In the genomic region with DNA sequence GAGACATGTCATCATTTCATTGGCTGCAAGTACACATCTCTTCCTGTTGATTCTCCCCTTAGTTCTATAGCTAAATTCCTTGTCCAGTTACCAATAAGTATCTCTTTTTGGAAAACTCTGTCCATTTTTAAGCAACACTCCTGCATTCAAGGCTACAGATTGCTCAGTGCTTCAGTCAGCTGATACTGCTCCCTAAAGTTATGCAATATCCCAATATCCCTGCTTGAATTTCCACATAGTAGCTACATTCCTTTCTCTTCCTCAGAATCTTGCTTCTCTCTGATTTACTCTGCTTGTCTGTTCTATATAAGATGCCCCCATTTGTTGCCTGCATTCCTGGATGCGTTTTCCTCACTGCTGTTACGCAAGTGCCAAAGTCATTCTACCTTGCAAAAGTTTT, we compare ENCODE assay signal across 21 cellular contexts.
DNase-seq lines count a peak whose midpoint lies in the region; ATAC-seq and TF ChIP-seq lines count a peak whose summit lies in the region.
"Had no signal": no experiment of that assay in that cellular context is flagged by ENCODE, and none has a peak within 500 bp of the region (broad histone marks: within the 10 kb centered on the region; RNA-seq: fewer than 3 reads in every experiment).

No MANE protein-coding gene starts in this region.

- H3K4me3 Mint-ChIP-seq in activated naive CD8-positive, alpha-beta T cell treated with anti-CD3 and anti-CD28 coated beads, Interleukin-2, amount 50 U/mL, for 24 hours = no peak overlapping the region
- H3K4me3 Mint-ChIP-seq in naive thymus-derived CD4-positive, alpha-beta T cell = no peak overlapping the region
- H3K4me3 Mint-ChIP-seq: activated CD4-positive, alpha-beta T cell treated with anti-CD3 and anti-CD28 coated beads, Interleukin-2, amount 10 ng/mL, durations not matched to agents 7 days and 5 days; activated naive CD8-positive, alpha-beta T cell; effector memory CD8-positive, alpha-beta T cell; neural progenitor cell had no signal

- no peak overlapping the region for H3K4me3 ChIP-seq in AG09309 (ENCODE audit: control insufficient read depth, low read depth, low read length)
- H3K4me3 ChIP-seq in mucosa of descending colon = no peak overlapping the region
- no peak overlapping the region for H3K4me3 ChIP-seq in naive thymus-derived CD4-positive, alpha-beta T cell (ENCODE audit: low read length)
- H3K4me3 ChIP-seq: MG63, neural progenitor cell had no signal

- intact Hi-C loops in mucosa of descending colon (cut with DNase I, micrococcal nuclease) = no loop called here
- intact Hi-C loops in naive thymus-derived CD4-positive, alpha-beta T cell (cut with micrococcal nuclease) = no loop called here

- peaks cover 6% of the 10 kb centered on the region for H3K9me3 Mint-ChIP-seq in activated naive CD8-positive, alpha-beta T cell treated with anti-CD3 and anti-CD28 coated beads, Interleukin-2, amount 50 U/mL, for 24 hours
- peaks cover 5 to 27% (median 12%) of the 10 kb centered on the region in 11 donors for H3K9me3 Mint-ChIP-seq in naive thymus-derived CD4-positive, alpha-beta T cell

- DNase-seq in AG09309 (ENCODE audit: low read depth) (peak; percentile 74), LHCN-M2 (ENCODE audit: low read depth) (peak; percentile 54), fibroblast of peridontal ligament (ENCODE audit: extremely low read depth) (peak; percentile 86), mucosa of descending colon (no peak), NAMALWA (ENCODE audit: low spot score) (no peak)
- DNase-seq in activated naive CD8-positive, alpha-beta T cell treated with anti-CD3 and anti-CD28 coated beads, Interleukin-2, amount 50 U/mL, for 24 hours = no peak
- no peak for DNase-seq in naive thymus-derived CD4-positive, alpha-beta T cell
- no peak for DNase-seq in activated CD4-positive, CD25-positive, alpha-beta regulatory T cell treated with anti-CD3 and anti-CD28 coated beads, Interleukin-2, amount 50 U/mL, for 72 hours
- DNase-seq: activated CD4-positive, alpha-beta T cell treated with anti-CD3 and anti-CD28 coated beads, Interleukin-2, amount 10 ng/mL, durations not matched to agents 7 days and 5 days; BE2C; caudate nucleus; effector memory CD8-positive, alpha-beta T cell; H7; MG63; NCI-H2029; NCI-H526 treated with DMSO at 0.1 percent for 48 hours; SK-N-SH; stimulated activated CD4-positive, alpha-beta T cell treated with anti-CD3 and anti-CD28 coated beads, Interleukin-2, amount 100 ng/mL, for 24 hours; T1000 had no signal

- no peak for TF ChIP-seq CTCF in AG09309 (IDR thresholded peaks at IDR 0.05; ENCODE audit: control insufficient read depth, insufficient read depth, low read depth, low read length, missing control alignments)
- no peak for TF ChIP-seq CTCF in mucosa of descending colon (IDR thresholded peaks at IDR 0.05)

- H3K36me3 Mint-ChIP-seq in activated naive CD8-positive, alpha-beta T cell treated with anti-CD3 and anti-CD28 coated beads, Interleukin-2, amount 50 U/mL, for 24 hours (ENCODE audit: low read depth) = no peaks in the 10 kb centered on the region
- H3K36me3 Mint-ChIP-seq in naive thymus-derived CD4-positive, alpha-beta T cell = peaks cover 0 to 15% (median 5%) of the 10 kb centered on the region in 5 donors

- POLR2A ChIA-PET in naive thymus-derived CD4-positive, alpha-beta T cell (lab: Charles Lee) = no interaction called here

- ATAC-seq in mucosa of descending colon = peak; percentile 18
- no peak for ATAC-seq in activated naive CD8-positive, alpha-beta T cell treated with anti-CD3 and anti-CD28 coated beads, Interleukin-2, amount 50 U/mL, for 24 hours
- no peak for ATAC-seq in naive thymus-derived CD4-positive, alpha-beta T cell
- ATAC-seq: effector memory CD8-positive, alpha-beta T cell had no signal

- H3K27ac Mint-ChIP-seq in activated naive CD8-positive, alpha-beta T cell treated with anti-CD3 and anti-CD28 coated beads, Interleukin-2, amount 50 U/mL, for 24 hours = no peak overlapping the region
- no peak overlapping the region for H3K27ac Mint-ChIP-seq in naive thymus-derived CD4-positive, alpha-beta T cell
- H3K27ac Mint-ChIP-seq: activated CD4-positive, alpha-beta T cell treated with anti-CD3 and anti-CD28 coated beads, Interleukin-2, amount 10 ng/mL, durations not matched to agents 7 days and 5 days; activated naive CD8-positive, alpha-beta T cell; effector memory CD8-positive, alpha-beta T cell; neural progenitor cell had no signal

- no peaks in the 10 kb centered on the region for H3K4me1 Mint-ChIP-seq in activated naive CD8-positive, alpha-beta T cell treated with anti-CD3 and anti-CD28 coated beads, Interleukin-2, amount 50 U/mL, for 24 hours
- no peaks in the 10 kb centered on the region for H3K4me1 Mint-ChIP-seq in naive thymus-derived CD4-positive, alpha-beta T cell
- H3K4me1 Mint-ChIP-seq: activated CD4-positive, alpha-beta T cell treated with anti-CD3 and anti-CD28 coated beads, Interleukin-2, amount 10 ng/mL, durations not matched to agents 7 days and 5 days; neural progenitor cell had no signal

- H3K4me1 ChIP-seq in mucosa of descending colon (ENCODE audit: low read depth) = no peaks in the 10 kb centered on the region
- H3K4me1 ChIP-seq in naive thymus-derived CD4-positive, alpha-beta T cell (ENCODE audit: control insufficient read depth in 2 of 2, insufficient read depth in 2 of 2, low read length in 2 of 2) = no peaks in the 10 kb centered on the region
- H3K4me1 ChIP-seq: BE2C, neural progenitor cell had no signal

- no peaks in the 10 kb centered on the region for H3K27me3 Mint-ChIP-seq in activated naive CD8-positive, alpha-beta T cell treated with anti-CD3 and anti-CD28 coated beads, Interleukin-2, amount 50 U/mL, for 24 hours
- H3K27me3 Mint-ChIP-seq in naive thymus-derived CD4-positive, alpha-beta T cell = no peaks in the 10 kb centered on the region
- H3K27me3 Mint-ChIP-seq: effector memory CD8-positive, alpha-beta T cell had no signal

- CTCF ChIA-PET in naive thymus-derived CD4-positive, alpha-beta T cell (lab: Charles Lee) = interaction anchor here (0.6 kb wide), 1 partner anchor 37 kb away, joined by 3 read pairs; no protein-coding TSS in a partner anchor

- H3K27ac ChIP-seq in naive thymus-derived CD4-positive, alpha-beta T cell (ENCODE audit: low read depth, low read length) = no peak overlapping the region
- H3K27ac ChIP-seq: neural progenitor cell had no signal

- no peaks in the 10 kb centered on the region for H3K9me3 ChIP-seq in mucosa of descending colon
- no peaks in the 10 kb centered on the region for H3K9me3 ChIP-seq in naive thymus-derived CD4-positive, alpha-beta T cell (ENCODE audit: control insufficient read depth in 2 of 3, low read length in 3 of 3)
- H3K9me3 ChIP-seq: BE2C, MG63, SK-N-SH had no signal

- H3K36me3 ChIP-seq in mucosa of descending colon (ENCODE audit: low read depth) = no peaks in the 10 kb centered on the region
- no peaks in the 10 kb centered on the region for H3K36me3 ChIP-seq in naive thymus-derived CD4-positive, alpha-beta T cell (ENCODE audit: control insufficient read depth in 2 of 3, insufficient read depth in 3 of 3, low read length in 3 of 3)
- H3K36me3 ChIP-seq: BE2C, neural progenitor cell had no signal

- H3K27me3 ChIP-seq in naive thymus-derived CD4-positive, alpha-beta T cell (ENCODE audit: control insufficient read depth in 2 of 2, insufficient read depth in 2 of 2, low read length in 2 of 2) = no peaks in the 10 kb centered on the region
- H3K27me3 ChIP-seq: BE2C, MG63, neural progenitor cell had no signal

Comparison
In these comparisons a context has a peak if more than half of its experiments do, and no peak if none do; other contexts are left out.
1. DNase-seq: peak in AG09309 (single experiment), LHCN-M2 (single experiment) and fibroblast of peridontal ligament (single experiment); none in mucosa of descending colon (0 of 3), NAMALWA (single experiment), activated naive CD8-positive, alpha-beta T cell treated with anti-CD3 and anti-CD28 coated beads, Interleukin-2, amount 50 U/mL, for 24 hours (single experiment), naive thymus-derived CD4-positive, alpha-beta T cell (0 of 9) and activated CD4-positive, CD25-positive, alpha-beta regulatory T cell treated with anti-CD3 and anti-CD28 coated beads, Interleukin-2, amount 50 U/mL, for 72 hours (single experiment).